In the genomic region with DNA sequence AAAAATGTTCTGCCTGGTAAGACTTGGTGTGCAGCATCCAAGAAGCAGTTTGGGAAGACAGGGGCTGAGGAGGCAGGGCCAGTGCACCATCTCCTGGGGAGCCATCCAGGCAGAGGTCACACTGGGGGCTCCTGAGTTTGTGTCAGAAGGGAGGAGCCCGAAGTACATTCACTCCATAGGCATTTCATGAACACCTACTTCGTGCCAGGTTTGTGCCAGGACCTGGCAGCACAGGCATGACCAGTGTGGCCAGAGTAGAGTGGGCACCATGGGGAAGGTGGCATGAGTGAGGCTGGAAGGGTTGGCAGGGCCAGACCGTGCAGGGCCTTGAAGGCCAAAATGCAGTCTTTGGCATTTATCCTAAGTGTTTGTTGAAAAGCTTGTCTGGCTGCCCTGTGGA, we compare ENCODE assay signal across 20 cellular contexts.
"Had no signal": no experiment of that assay in that cellular context is flagged by ENCODE, and none has a peak within 500 bp of the region (broad histone marks: within the 10 kb centered on the region; RNA-seq: fewer than 3 reads in every experiment).

No MANE protein-coding gene starts in this region.

- DNase-seq: caudate nucleus; cortex of kidney; dorsolateral prefrontal cortex; effector CD8-positive, alpha-beta T cell; heart right ventricle; immature natural killer cell; kidney; left cardiac atrium; left ventricle myocardium inferior; lower lobe of right lung; midbrain; ovary; right cardiac atrium; small intestine; stimulated activated CD4-positive, alpha-beta T cell treated with anti-CD3 and anti-CD28 coated beads, Interleukin-12 subunit alpha, Interleukin-12 subunit beta, amount 100 ng/mL, for 4 hours; stimulated activated naive CD4-positive, alpha-beta T cell; testis; transverse colon had no signal

- H3K27me3 ChIP-seq: dorsolateral prefrontal cortex, ovary, testis, transverse colon had no signal

- H3K27ac Mint-ChIP-seq: immature natural killer cell; memory B cell; natural killer cell treated with Interleukin-12 subunit alpha and Interleukin-12 subunit beta and Interleukin-15 and Interleukin-18, amount 100 ng/mL, for 72 hours had no signal

- H3K9me3 ChIP-seq: heart right ventricle, left ventricle myocardium inferior, lower lobe of right lung, ovary, testis, transverse colon had no signal

- H3K4me1 ChIP-seq: left ventricle myocardium inferior, lower lobe of right lung, testis, transverse colon had no signal

- ATAC-seq: heart right ventricle; left cardiac atrium; lower lobe of right lung; natural killer cell treated with Interleukin-12 subunit alpha and Interleukin-12 subunit beta and Interleukin-15 and Interleukin-18, amount 100 ng/mL, for 72 hours had no signal

- H3K4me3 ChIP-seq: dorsolateral prefrontal cortex, heart right ventricle, left ventricle myocardium inferior, lower lobe of right lung, ovary, testis, transverse colon had no signal

- H3K4me3 Mint-ChIP-seq: immature natural killer cell; memory B cell; natural killer cell treated with Interleukin-12 subunit alpha and Interleukin-12 subunit beta and Interleukin-15 and Interleukin-18, amount 100 ng/mL, for 72 hours had no signal

- H3K27ac ChIP-seq: heart right ventricle, left ventricle myocardium inferior, lower lobe of right lung, ovary, testis, transverse colon had no signal

- H3K36me3 Mint-ChIP-seq: immature natural killer cell; memory B cell; natural killer cell treated with Interleukin-12 subunit alpha and Interleukin-12 subunit beta and Interleukin-15 and Interleukin-18, amount 100 ng/mL, for 72 hours had no signal

- H3K9me3 Mint-ChIP-seq: immature natural killer cell; memory B cell; natural killer cell treated with Interleukin-12 subunit alpha and Interleukin-12 subunit beta and Interleukin-15 and Interleukin-18, amount 100 ng/mL, for 72 hours had no signal

- H3K36me3 ChIP-seq: heart right ventricle, left ventricle myocardium inferior, lower lobe of right lung, ovary, transverse colon had no signal
